ENCODE assay signal across 22 cellular contexts in the genomic region with DNA sequence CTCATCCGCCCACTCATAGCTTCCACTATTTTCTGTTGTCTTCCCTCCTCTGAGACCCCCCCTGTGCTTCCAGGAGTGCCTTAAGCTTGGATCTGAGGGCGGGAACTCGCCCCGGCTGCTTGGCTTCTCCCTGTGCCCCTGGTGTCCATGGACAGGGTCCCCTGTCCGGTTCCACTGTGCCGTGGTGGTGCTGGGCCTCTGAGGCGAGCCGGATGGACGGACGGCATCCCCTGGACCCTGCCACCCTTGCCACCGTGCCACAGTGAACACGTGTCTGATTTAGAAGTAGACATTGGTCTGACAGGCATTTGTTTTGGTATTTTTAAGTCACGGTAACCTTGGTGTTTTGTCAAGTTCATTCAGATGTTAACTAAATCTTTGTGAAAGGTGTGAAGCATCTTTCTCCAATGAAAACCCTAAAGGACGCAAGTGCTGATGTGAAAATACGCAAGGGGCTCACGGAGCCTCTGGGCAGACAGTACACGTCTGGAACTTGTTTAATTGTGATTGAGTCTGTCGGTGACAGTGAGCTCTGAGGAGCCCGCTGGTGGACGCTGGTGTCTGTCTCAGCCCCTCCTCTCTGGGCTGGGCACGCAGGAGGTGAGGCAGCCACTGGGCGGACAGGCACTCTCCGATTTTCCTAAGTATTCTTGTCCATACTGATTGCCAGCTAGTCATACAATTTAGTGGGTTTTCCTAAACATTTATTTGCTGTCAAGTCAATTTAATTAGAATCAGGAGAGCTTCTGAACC. TPM values are rescaled to one million over a fixed set of nuclear protein-coding genes. Genes with fewer than 3 reads are reported as not detected.
DNase-seq lines count a peak whose midpoint lies in the region; ATAC-seq, FAIRE-seq and TF ChIP-seq lines count a peak whose summit lies in the region.
"Had no signal": no experiment of that assay in that cellular context is flagged by ENCODE, and none has a peak within 500 bp of the region (broad histone marks: within the 10 kb centered on the region; RNA-seq: fewer than 3 reads in every experiment).

No MANE protein-coding gene starts in this region.

- H3K36me3 Mint-ChIP-seq in activated CD4-positive, alpha-beta T cell treated with anti-CD3 and anti-CD28 coated beads, Interleukin-2, amount 10 ng/mL, durations not matched to agents 24 days and 14 days (ENCODE audit: low read depth), result peaks cover 42% of the 10 kb centered on the region
- H3K36me3 Mint-ChIP-seq in chondrocyte (ENCODE audit: low read depth) (peaks cover 25% of the 10 kb centered on the region), type B pancreatic cell (peaks cover 31% of the 10 kb centered on the region)

- no peak for DNase-seq in activated CD4-positive, alpha-beta T cell treated with anti-CD3 and anti-CD28 coated beads, Interleukin-2, amount 10 ng/mL, durations not matched to agents 24 days and 14 days
- DNase-seq in activated CD4-positive, alpha-beta T cell treated with anti-CD3 and anti-CD28 coated beads for 48 hours, result no peak
- DNase-seq in HTR-8/SVneo (ENCODE audit: insufficient read length, low spot score), result no peak
- DNase-seq in chondrocyte (ENCODE audit: low spot score), result peak; percentile 78
- no peak for DNase-seq in type B pancreatic cell (ENCODE audit: extremely low spot score, unreplicated experiment)
- no peak for DNase-seq in NCI-H2227 (lab: John Stamatoyannopoulos, UW; ENCODE audit: unreplicated experiment)
- DNase-seq: ACHN; CD8-positive, alpha-beta T cell; DND-41; GOT3; IMR-90; NCI-H1105; NCI-H2081; NCI-H2171; NCI-H446; NCI-H526; OCI-M1 had no signal

- no peak overlapping the region for H3K4me3 Mint-ChIP-seq in activated CD4-positive, alpha-beta T cell treated with anti-CD3 and anti-CD28 coated beads, Interleukin-2, amount 10 ng/mL, durations not matched to agents 24 days and 14 days
- H3K4me3 Mint-ChIP-seq in chondrocyte (ENCODE audit: unreplicated experiment) (no peak overlapping the region), type B pancreatic cell (no peak overlapping the region)
- H3K4me3 Mint-ChIP-seq: CD8-positive, alpha-beta T cell had no signal

- ATAC-seq in GM21619 (IDR thresholded peaks at IDR 0.05; ENCODE audit: unreplicated experiment) (no peak), esophagus mucosa (no peak)
- ATAC-seq: CD8-positive, alpha-beta T cell; GM12878; Right ventricle myocardium inferior had no signal

- no peaks in the 10 kb centered on the region for H3K27me3 Mint-ChIP-seq in activated CD4-positive, alpha-beta T cell treated with anti-CD3 and anti-CD28 coated beads, Interleukin-2, amount 10 ng/mL, durations not matched to agents 24 days and 14 days
- H3K27me3 Mint-ChIP-seq in chondrocyte (ENCODE audit: low read depth) (no peaks in the 10 kb centered on the region), type B pancreatic cell (no peaks in the 10 kb centered on the region)

- no peaks in the 10 kb centered on the region for H3K9me3 Mint-ChIP-seq in activated CD4-positive, alpha-beta T cell treated with anti-CD3 and anti-CD28 coated beads, Interleukin-2, amount 10 ng/mL, durations not matched to agents 24 days and 14 days
- no peaks in the 10 kb centered on the region for H3K9me3 Mint-ChIP-seq in chondrocyte (ENCODE audit: low read depth)
- H3K9me3 Mint-ChIP-seq in type B pancreatic cell, result no peaks in the 10 kb centered on the region
- H3K9me3 Mint-ChIP-seq: CD8-positive, alpha-beta T cell had no signal

- peaks cover 19% of the 10 kb centered on the region for H3K4me1 Mint-ChIP-seq in activated CD4-positive, alpha-beta T cell treated with anti-CD3 and anti-CD28 coated beads, Interleukin-2, amount 10 ng/mL, durations not matched to agents 24 days and 14 days
- H3K4me1 Mint-ChIP-seq in chondrocyte (ENCODE audit: low read depth) (peaks cover 18% of the 10 kb centered on the region), type B pancreatic cell (ENCODE audit: unreplicated experiment) (no peaks in the 10 kb centered on the region)

- TF ChIP-seq CTCF in chondrocyte (IDR thresholded peaks at IDR 0.05) (no peak), type B pancreatic cell (conservative IDR thresholded peaks at IDR 0.05) (no peak)

- H3K27ac Mint-ChIP-seq in activated CD4-positive, alpha-beta T cell treated with anti-CD3 and anti-CD28 coated beads, Interleukin-2, amount 10 ng/mL, durations not matched to agents 24 days and 14 days, result peak overlapping the region; percentile 48
- H3K27ac Mint-ChIP-seq in chondrocyte (ENCODE audit: unreplicated experiment) (no peak overlapping the region), type B pancreatic cell (peak overlapping the region; percentile 59)
- H3K27ac Mint-ChIP-seq: CD8-positive, alpha-beta T cell had no signal

- peak; percentile 28 for FAIRE-seq in HTR-8/SVneo (lab: Jason Lieb, UNC)
- FAIRE-seq: GM12878 had no signal

- intact Hi-C loops in activated CD4-positive, alpha-beta T cell treated with anti-CD3 and anti-CD28 coated beads, Interleukin-2, amount 10 ng/mL, durations not matched to agents 24 days and 14 days (cut with micrococcal nuclease), result no loop called here

RNA-seq across cellular contexts. Expression of gene ZNF750, which starts 26.3 kb away (rescaled TPM):
- total RNA-seq in activated CD4-positive, alpha-beta T cell treated with anti-CD3 and anti-CD28 coated beads, Interleukin-2, amount 10 ng/mL, durations not matched to agents 24 days and 14 days, result not detected in 2 replicates
- total RNA-seq in chondrocyte (not detected in 3 replicates), type B pancreatic cell (ENCODE audit: low replicate concordance) (10.3 and 34.7 TPM in 2 replicates), esophagus mucosa (133 TPM)
- total RNA-seq: CD8-positive, alpha-beta T cell; GM12878; IMR-90; Right ventricle myocardium inferior; SK-MEL-5 had no signal
